In genomic region chr15:62392411-62392810, GRCh38 we compare ENCODE assay signal across 8 cellular contexts. TPM values are rescaled to one million over a fixed set of nuclear protein-coding genes. Genes with fewer than 3 reads are reported as not detected.
DNase-seq lines count a peak whose midpoint lies in the region; ATAC-seq and TF ChIP-seq lines count a peak whose summit lies in the region.

No MANE protein-coding gene starts in this region.

- CTCF ChIA-PET in MCF 10A (lab: Yijun Ruan, JAX): interaction anchor here (0.5 to 2.4 kb wide), 21 partner anchors 10 to 900 kb away, joined by 3 to 22 read pairs (median 3); no protein-coding TSS in a partner anchor

- H3K27me3 ChIP-seq in left lung: peaks cover 0 to 34% of the 10 kb centered on the region in 2 donors

- H3K27ac ChIP-seq in left lung: no peak overlapping the region

- H3K9me3 Mint-ChIP-seq in MCF 10A (ENCODE audit: unreplicated experiment) (no peaks in the 10 kb centered on the region), type B pancreatic cell (no peaks in the 10 kb centered on the region)

- no peak for TF ChIP-seq CTCF in MCF 10A (IDR thresholded peaks at IDR 0.05; ENCODE audit: unreplicated experiment)
- no peak for TF ChIP-seq CTCF in left lung (IDR thresholded peaks at IDR 0.05)
- TF ChIP-seq CTCF in type B pancreatic cell (conservative IDR thresholded peaks at IDR 0.05): peak; percentile 10

- H3K4me1 ChIP-seq in left lung: peaks cover 4 to 31% of the 10 kb centered on the region in 2 donors

- H3K4me3 ChIP-seq in left lung: peak overlapping the region; percentile 79 to 89

- ATAC-seq in left lung: no peak
- ATAC-seq in GM18907 (IDR thresholded peaks at IDR 0.05; ENCODE audit: unreplicated experiment): no peak

- no peaks in the 10 kb centered on the region for H3K36me3 Mint-ChIP-seq in MCF 10A (ENCODE audit: insufficient read depth, unreplicated experiment)
- H3K36me3 Mint-ChIP-seq in type B pancreatic cell: no peaks in the 10 kb centered on the region

- H3K27me3 Mint-ChIP-seq in MCF 10A (ENCODE audit: insufficient read depth, unreplicated experiment) (no peaks in the 10 kb centered on the region), type B pancreatic cell (peaks cover 8% of the 10 kb centered on the region)

- no peak overlapping the region for H3K27ac Mint-ChIP-seq in MCF 10A (ENCODE audit: low read depth, unreplicated experiment)
- H3K27ac Mint-ChIP-seq in type B pancreatic cell: peak overlapping the region; percentile 78

- H3K36me3 ChIP-seq in left lung: no peaks in the 10 kb centered on the region

- no peaks in the 10 kb centered on the region for H3K9me3 ChIP-seq in left lung

- intact Hi-C loops in MCF 10A (cut with micrococcal nuclease): loop anchor here (5.0 to 10.0 kb wide), 5 partner anchors 80 to 700 kb away; no protein-coding TSS in a partner anchor
- intact Hi-C loops in left lung (cut with DNase I): loop anchor here in 1 of 2 donors (10.0 kb wide), 1 partner anchor 262 kb away; no protein-coding TSS in a partner anchor

- H3K4me1 Mint-ChIP-seq in MCF 10A (ENCODE audit: insufficient read depth, unreplicated experiment): peaks cover 9% of the 10 kb centered on the region
- peaks cover 8% of the 10 kb centered on the region for H3K4me1 Mint-ChIP-seq in type B pancreatic cell (ENCODE audit: unreplicated experiment)

- BruUV-seq in MCF 10A (replicated peaks; lab: Mats Ljungman, UMichigan): no TSS peak

- H3K4me3 Mint-ChIP-seq in MCF 10A (ENCODE audit: unreplicated experiment) (peak overlapping the region; percentile 90), type B pancreatic cell (peak overlapping the region; percentile 96)

- POLR2A ChIA-PET in MCF 10A (lab: Yijun Ruan, JAX): interaction anchor here (0.6 to 3.2 kb wide), 7 partner anchors 11 to 655 kb away, joined by 3 to 30 read pairs (median 5); no protein-coding TSS in a partner anchor

- DNase-seq in AG08396 (ENCODE audit: low spot score): peak; percentile 29
- DNase-seq in HuH-7.5 (ENCODE audit: low spot score): peak; percentile 52
- DNase-seq in MCF 10A (ENCODE audit: unreplicated experiment): no peak
- no peak for DNase-seq in left lung
- DNase-seq in type B pancreatic cell (ENCODE audit: extremely low spot score, unreplicated experiment): no peak
- DNase-seq in DMS 273 treated with DMSO at 0.1 percent for 48 hours (lab: John Stamatoyannopoulos, UW): no peak
- DNase-seq in NCI-H1694 treated with DMSO at 0.1 percent for 48 hours (lab: John Stamatoyannopoulos, UW): no peak

RNA-seq across cellular contexts. Expression of gene TLN2, which starts 2.1 kb away (rescaled TPM):
- total RNA-seq in MCF 10A (2022) (18.2 and 39.7 TPM in 2 replicates), left lung (10 to 100 TPM; 10.8 to 15.2 TPM), type B pancreatic cell (ENCODE audit: low replicate concordance) (27.9 and 44.3 TPM in 2 replicates)

Comparison
In these comparisons a context has a peak if more than half of its experiments do, and no peak if none do; other contexts are left out.
1. DNase-seq: peak in AG08396 (single experiment) and HuH-7.5 (single experiment); none in MCF 10A (single experiment), left lung (0 of 2), type B pancreatic cell (single experiment), DMS 273 treated with DMSO at 0.1 percent for 48 hours (single experiment) and NCI-H1694 treated with DMSO at 0.1 percent for 48 hours (single experiment).